8 cellular contexts compared by ENCODE assay signal in genomic region chr16:84503751-84504395, GRCh38. TPM values are rescaled to one million over a fixed set of nuclear protein-coding genes. Genes with fewer than 3 reads are reported as not detected.
A peak's percentile ranks its signal among the peaks of the same experiment; 100 is the strongest.
DNase-seq lines count a peak whose midpoint lies in the region; ATAC-seq and TF ChIP-seq lines count a peak whose summit lies in the region.

No MANE protein-coding gene starts in this region.

- peaks cover 42% of the 10 kb centered on the region for H3K4me1 ChIP-seq in OCI-LY1 (ENCODE audit: insufficient read depth, low read length, severe bottlenecking)
- H3K4me1 ChIP-seq in endodermal cell (ENCODE audit: control insufficient read depth, insufficient read depth, low read length): peaks cover 9% of the 10 kb centered on the region

- WGBS in endodermal cell (ENCODE audit: insufficient coverage in 1 of 2, insufficient read length in 1 of 2), 2 experiments: 50 to 96% methylated on average over 5 to 13 of the region's 13 CpGs

- no peaks in the 10 kb centered on the region for H3K79me2 ChIP-seq in OCI-LY1 (ENCODE audit: insufficient read depth, low read length)

- H3K9me3 Mint-ChIP-seq in endodermal cell (no peaks in the 10 kb centered on the region), neural crest cell (no peaks in the 10 kb centered on the region)

- peaks cover 12% of the 10 kb centered on the region for H3K4me1 Mint-ChIP-seq in endodermal cell
- H3K4me1 Mint-ChIP-seq in neural crest cell: peaks cover 38% of the 10 kb centered on the region

- H3K27me3 ChIP-seq in OCI-LY1 (ENCODE audit: insufficient read depth, low read length) (no peaks in the 10 kb centered on the region), endodermal cell (ENCODE audit: control insufficient read depth, insufficient read depth, low read length, poor library complexity, severe bottlenecking) (no peaks in the 10 kb centered on the region)

- H3K4me2 ChIP-seq in OCI-LY1 (ENCODE audit: low read length): peak overlapping the region; percentile 79

- no peak overlapping the region for H3K27ac ChIP-seq in OCI-LY1 (ENCODE audit: low read depth, low read length, poor library complexity, severe bottlenecking)
- H3K27ac ChIP-seq in endodermal cell (ENCODE audit: low read depth, low read length): no peak overlapping the region

- TF ChIP-seq CTCF in OCI-LY1 (IDR thresholded peaks at IDR 0.05; ENCODE audit: low read length): no peak
- TF ChIP-seq CTCF in endodermal cell (conservative IDR thresholded peaks at IDR 0.05): no peak
- TF ChIP-seq CTCF in neural crest cell (conservative IDR thresholded peaks at IDR 0.05): no peak

- H3K4me3 ChIP-seq in OCI-LY1 (ENCODE audit: low read depth, low read length, poor library complexity, severe bottlenecking): peak overlapping the region; percentile 69
- peak overlapping the region; percentile 90 for H3K4me3 ChIP-seq in endodermal cell (ENCODE audit: low read length)

- H3K4me3 Mint-ChIP-seq in endodermal cell: peak overlapping the region; percentile 73
- peak overlapping the region; percentile 91 for H3K4me3 Mint-ChIP-seq in neural crest cell

- no peaks in the 10 kb centered on the region for H3K9me3 ChIP-seq in OCI-LY1 (ENCODE audit: low read length)
- no peaks in the 10 kb centered on the region for H3K9me3 ChIP-seq in endodermal cell (ENCODE audit: control insufficient read depth, low read length)

- H2AFZ ChIP-seq in OCI-LY1 (ENCODE audit: low read length): no peak overlapping the region

- peak; percentile 3 for ATAC-seq in GM19438 (IDR thresholded peaks at IDR 0.05; ENCODE audit: low read depth, unreplicated experiment)

- H4K20me1 ChIP-seq in OCI-LY1 (ENCODE audit: insufficient read depth, low read length): no peaks in the 10 kb centered on the region

- H3K9ac ChIP-seq in OCI-LY1 (ENCODE audit: low read length) (peak overlapping the region; percentile 67), endodermal cell (ENCODE audit: extremely low read depth, low read length, poor library complexity, severe bottlenecking) (peak overlapping the region; percentile 27)

- H3K9me2 ChIP-seq in OCI-LY1 (ENCODE audit: low read depth, low read length): no peaks in the 10 kb centered on the region

- H3K36me3 ChIP-seq in OCI-LY1 (ENCODE audit: insufficient read depth, low read length) (no peaks in the 10 kb centered on the region), endodermal cell (ENCODE audit: control insufficient read depth, insufficient read depth, low read length) (no peaks in the 10 kb centered on the region)

- H3K27me3 Mint-ChIP-seq in endodermal cell (ENCODE audit: insufficient read depth): peaks cover 3% of the 10 kb centered on the region
- H3K27me3 Mint-ChIP-seq in neural crest cell (ENCODE audit: low read depth): no peaks in the 10 kb centered on the region

- H3K27ac Mint-ChIP-seq in endodermal cell (peak overlapping the region; percentile 44), neural crest cell (ENCODE audit: unreplicated experiment) (no peak overlapping the region)

- 0 out of 2 replicates have a peak, but pooled peaks cover 9% of the 10 kb centered on the region for H3F3A ChIP-seq in OCI-LY1 (ENCODE audit: insufficient read depth, low read length)

- H3K36me3 Mint-ChIP-seq in endodermal cell (ENCODE audit: low read depth): peaks cover 16% of the 10 kb centered on the region
- no peaks in the 10 kb centered on the region for H3K36me3 Mint-ChIP-seq in neural crest cell (ENCODE audit: low read depth)

- peak; percentile 67 for DNase-seq in endodermal cell
- no peak for DNase-seq in neural crest cell (ENCODE audit: low read depth, low spot score)
- DNase-seq in NCI-H2107 treated with DMSO at 0.1 percent for 48 hours (lab: John Stamatoyannopoulos, UW; ENCODE audit: unreplicated experiment): no peak
- no peak for DNase-seq in NCI-H446 (lab: John Stamatoyannopoulos, UW)
- DNase-seq in Kasumi-1 (lab: John Stamatoyannopoulos, UW): no peak
- no peak for DNase-seq in NCI-H1105 treated with DMSO at 0.1 percent for 48 hours (lab: John Stamatoyannopoulos, UW)

RNA-seq across cellular contexts. Expression of gene MEAK7, which starts 0.6 kb away (rescaled TPM):
- total RNA-seq in endodermal cell: 10 to 100 TPM; 30.3 to 34.9 TPM
- polyA plus RNA-seq in endodermal cell (2013, experiment 1 of 2): 16.1 TPM
- polyA plus RNA-seq in endodermal cell (2013, experiment 2 of 2): 12.1 TPM
- total RNA-seq in neural crest cell: 29.5 and 30.8 TPM in 2 replicates
